19 cellular contexts compared by ENCODE assay signal in the genomic region with DNA sequence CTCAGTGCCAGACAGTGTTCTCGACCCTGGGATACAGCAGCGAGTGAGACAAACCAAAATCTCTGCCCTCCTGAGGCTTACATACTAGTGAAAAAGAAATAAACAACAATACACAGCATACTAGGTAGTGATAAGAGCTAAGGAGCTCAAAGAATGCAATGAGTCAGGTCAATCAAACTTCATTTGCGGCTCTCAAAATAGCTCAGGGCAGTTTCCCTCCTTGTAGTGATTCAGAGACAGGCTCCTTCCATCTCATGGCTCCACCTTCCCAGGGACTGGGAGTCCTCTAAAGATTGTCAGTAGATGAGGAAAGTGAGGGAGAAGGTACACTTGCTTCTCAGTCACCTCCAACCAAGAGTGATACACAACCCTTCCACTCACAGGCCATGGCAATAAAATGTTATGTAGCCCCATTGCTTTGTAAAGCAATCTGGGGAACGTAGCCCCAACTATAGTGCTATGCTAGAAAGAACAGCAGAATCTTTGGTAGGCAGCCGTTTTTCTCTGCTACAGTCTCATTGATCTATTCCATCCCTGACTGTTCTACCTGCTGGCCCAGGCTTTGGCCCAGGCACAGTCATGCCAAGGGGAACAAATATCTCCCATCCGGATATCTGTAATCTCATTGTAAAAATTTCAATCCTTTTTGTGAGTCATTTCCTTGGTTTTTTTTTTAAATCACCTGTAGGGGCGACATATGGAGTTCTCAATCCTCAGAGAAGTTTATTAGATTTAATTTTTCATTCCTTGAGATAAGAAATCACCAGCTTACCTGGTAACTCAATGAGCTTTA.
A peak's percentile ranks its signal among the peaks of the same experiment; 100 is the strongest.
DNase-seq lines count a peak whose midpoint lies in the region; ATAC-seq, FAIRE-seq and TF ChIP-seq lines count a peak whose summit lies in the region.
"Had no signal": no experiment of that assay in that cellular context is flagged by ENCODE, and none has a peak within 500 bp of the region (broad histone marks: within the 10 kb centered on the region; RNA-seq: fewer than 3 reads in every experiment).

No MANE protein-coding gene starts in this region.

- peaks cover 60% of the 10 kb centered on the region for H3K27me3 Mint-ChIP-seq in MCF 10A (ENCODE audit: insufficient read depth, unreplicated experiment)
- H3K27me3 Mint-ChIP-seq: stimulated activated naive CD8-positive, alpha-beta T cell treated with anti-CD3 and anti-CD28 coated beads, Interleukin-15, Interleukin-2, amounts not matched to agents 100 ng/mL and 50 ng/mL, for 24 hours had no signal

- no peak for ATAC-seq in HG03342 (IDR thresholded peaks at IDR 0.05; ENCODE audit: unreplicated experiment)

- POLR2A ChIA-PET in MCF 10A (lab: Yijun Ruan, JAX): interaction anchor here (0.6 to 1.3 kb wide), 2 partner anchors 12 to 18 kb away, joined by 4 read pairs; no protein-coding TSS in a partner anchor
- POLR2A ChIA-PET in SK-N-SH (lab: Yijun Ruan, JAX): no interaction called here

- DNase-seq in MCF 10A (ENCODE audit: unreplicated experiment): peak; percentile 64
- no peak for DNase-seq in breast epithelium (ENCODE audit: low spot score in 2 of 2)
- DNase-seq in SK-N-SH: no peak
- DNase-seq in epithelial cell of esophagus (ENCODE audit: low read depth): peak; percentile 86
- DNase-seq in urothelium cell line (ENCODE audit: low spot score): peak; percentile 5
- DNase-seq in prostate gland (ENCODE audit: low spot score): no peak
- no peak for DNase-seq in medulla oblongata (ENCODE audit: extremely low spot score)
- DNase-seq: activated CD4-positive, alpha-beta T cell treated with anti-CD3 and anti-CD28 coated beads for 48 hours; activated naive CD4-positive, alpha-beta T cell treated with anti-CD3 and anti-CD28 coated beads, Interleukin-2, amount 10 ng/mL, durations not matched to agents 7 days and 5 days; central memory CD4-positive, alpha-beta T cell; DMS79; NCI-H1694 treated with DMSO at 0.1 percent for 48 hours; SJCRH30; T-helper 9 cell had no signal

- H2AFZ ChIP-seq in SK-N-SH (ENCODE audit: low read depth): no peak overlapping the region

- peaks cover 8% of the 10 kb centered on the region for H3K4me1 Mint-ChIP-seq in MCF 10A (ENCODE audit: insufficient read depth, unreplicated experiment)
- H3K4me1 Mint-ChIP-seq: neural crest cell had no signal

- H3K4me3 ChIP-seq in breast epithelium: no peak overlapping the region
- no peak overlapping the region for H3K4me3 ChIP-seq in SK-N-SH (ENCODE audit: low read depth in 2 of 2, low read length in 1 of 2)
- H3K4me3 ChIP-seq in epithelial cell of esophagus (ENCODE audit: low read length): no peak overlapping the region
- no peak overlapping the region for H3K4me3 ChIP-seq in prostate gland
- H3K4me3 ChIP-seq: SJCRH30 had no signal

- TF ChIP-seq CTCF in MCF 10A (IDR thresholded peaks at IDR 0.05; ENCODE audit: unreplicated experiment) (no peak), breast epithelium (IDR thresholded peaks at IDR 0.05) (no peak), SK-N-SH (IDR thresholded peaks at IDR 0.05) (no peak), epithelial cell of esophagus (IDR thresholded peaks at IDR 0.05; ENCODE audit: insufficient read depth, low read depth, low read length, missing control alignments) (no peak), prostate gland (IDR thresholded peaks at IDR 0.05) (no peak)

- no peaks in the 10 kb centered on the region for H3K36me3 Mint-ChIP-seq in MCF 10A (ENCODE audit: insufficient read depth, unreplicated experiment)
- H3K36me3 Mint-ChIP-seq: activated naive CD4-positive, alpha-beta T cell treated with anti-CD3 and anti-CD28 coated beads, Interleukin-2, amount 10 ng/mL, durations not matched to agents 7 days and 5 days had no signal

- H3K27ac Mint-ChIP-seq in MCF 10A (ENCODE audit: low read depth, unreplicated experiment): no peak overlapping the region
- H3K27ac Mint-ChIP-seq: activated naive CD4-positive, alpha-beta T cell treated with anti-CD3 and anti-CD28 coated beads, Interleukin-2, amount 10 ng/mL, durations not matched to agents 7 days and 5 days; stimulated activated naive CD8-positive, alpha-beta T cell treated with anti-CD3 and anti-CD28 coated beads, Interleukin-15, Interleukin-2, amounts not matched to agents 100 ng/mL and 50 ng/mL, for 24 hours had no signal

- TF ChIP-seq RAD21 in SK-N-SH (IDR thresholded peaks at IDR 0.05; ENCODE audit: low read length): no peak

- no peaks in the 10 kb centered on the region for H3K9me3 ChIP-seq in breast epithelium
- no peaks in the 10 kb centered on the region for H3K9me3 ChIP-seq in SK-N-SH
- H3K9me3 ChIP-seq in prostate gland: no peaks in the 10 kb centered on the region
- H3K9me3 ChIP-seq: SJCRH30 had no signal

- no TSS peak for BruUV-seq in MCF 10A (replicated peaks; lab: Mats Ljungman, UMichigan)

- 0 out of 2 replicates have a peak overlapping the region, but pooled peaks have one; percentile 6 for H3K4me2 ChIP-seq in SK-N-SH

- H3K27ac ChIP-seq in breast epithelium: no peak overlapping the region
- no peak overlapping the region; a peak in 1 of 4 replicates for H3K27ac ChIP-seq in SK-N-SH (ENCODE audit: low read depth in 2 of 2, low read length in 1 of 2)
- no peak overlapping the region for H3K27ac ChIP-seq in prostate gland
- H3K27ac ChIP-seq: 22Rv1, SJCRH30 had no signal

- H3K27me3 ChIP-seq in breast epithelium (peaks cover 0 to 28% of the 10 kb centered on the region in 2 donors), SK-N-SH (ENCODE audit: insufficient read depth) (no peaks in the 10 kb centered on the region), prostate gland (replicated peaks; ENCODE audit: insufficient read depth) (no peaks in the 10 kb centered on the region)
- H3K27me3 ChIP-seq: SJCRH30 had no signal

- H3F3A ChIP-seq in SK-N-SH (replicated peaks; ENCODE audit: insufficient read depth): peaks cover 10% of the 10 kb centered on the region

- no peaks in the 10 kb centered on the region for H3K79me2 ChIP-seq in SK-N-SH (ENCODE audit: insufficient read depth)

- H3K36me3 ChIP-seq in breast epithelium (no peaks in the 10 kb centered on the region), SK-N-SH (replicated peaks in 1 of 2; ENCODE audit: control insufficient read depth in 1 of 2, insufficient read depth in 2 of 2, low read length in 1 of 2) (no peaks in the 10 kb centered on the region), prostate gland (no peaks in the 10 kb centered on the region)
- H3K36me3 ChIP-seq: SJCRH30 had no signal

- H3K9ac ChIP-seq in SK-N-SH: no peak overlapping the region

- H3K9me3 Mint-ChIP-seq in MCF 10A (ENCODE audit: unreplicated experiment): no peaks in the 10 kb centered on the region
- H3K9me3 Mint-ChIP-seq: activated naive CD4-positive, alpha-beta T cell treated with anti-CD3 and anti-CD28 coated beads, Interleukin-2, amount 10 ng/mL, durations not matched to agents 7 days and 5 days; neural crest cell; stimulated activated naive CD8-positive, alpha-beta T cell treated with anti-CD3 and anti-CD28 coated beads, Interleukin-15, Interleukin-2, amounts not matched to agents 100 ng/mL and 50 ng/mL, for 24 hours had no signal

- CTCF ChIA-PET in MCF 10A (lab: Yijun Ruan, JAX): interaction anchor here (1.0 to 1.5 kb wide), 3 partner anchors 19 to 209 kb away, joined by 3 to 8 read pairs (median 3); no protein-coding TSS in a partner anchor
- CTCF ChIA-PET in SK-N-SH (lab: Yijun Ruan, JAX): interaction anchor here (0.9 kb wide), 1 partner anchor 9 kb away, joined by 3 read pairs; no protein-coding TSS in a partner anchor

- intact Hi-C loops in MCF 10A (cut with micrococcal nuclease): no loop called here
- intact Hi-C loops in breast epithelium (cut with DNase I; ENCODE audit: low total_unique reads): no loop called here
- intact Hi-C loops in prostate gland (cut with DNase I): no loop called here

- TF ChIP-seq POLR2A in breast epithelium (IDR thresholded peaks at IDR 0.05): no peak
- no peak for TF ChIP-seq POLR2A in prostate gland (IDR thresholded peaks at IDR 0.05)

- H3K9me2 ChIP-seq in SK-N-SH: no peaks in the 10 kb centered on the region

- H3K4me3 Mint-ChIP-seq in MCF 10A (ENCODE audit: unreplicated experiment): no peak overlapping the region
- H3K4me3 Mint-ChIP-seq: activated naive CD4-positive, alpha-beta T cell treated with anti-CD3 and anti-CD28 coated beads, Interleukin-2, amount 10 ng/mL, durations not matched to agents 7 days and 5 days; neural crest cell; stimulated activated naive CD8-positive, alpha-beta T cell treated with anti-CD3 and anti-CD28 coated beads, Interleukin-15, Interleukin-2, amounts not matched to agents 100 ng/mL and 50 ng/mL, for 24 hours had no signal

- no peak for FAIRE-seq in urothelium cell line (lab: Jason Lieb, UNC)
- FAIRE-seq: frontal cortex had no signal

- 44% methylated on average over 7 of the region's 7 CpGs for WGBS in SK-N-SH (ENCODE audit: low lambda C conversion rate)
- WGBS in prostate gland: 69% methylated on average over 7 of the region's 7 CpGs

- no peaks in the 10 kb centered on the region for H4K20me1 ChIP-seq in SK-N-SH (ENCODE audit: insufficient read depth)

- H3K4me1 ChIP-seq in breast epithelium (no peaks in the 10 kb centered on the region), SK-N-SH (ENCODE audit: control insufficient read depth in 1 of 2, insufficient read depth in 2 of 2, low read depth in 1 of 2, low read length in 1 of 2) (peaks cover 0 to 12% of the 10 kb centered on the region in 2 experiments; a peak in 1 of 4 replicates), prostate gland (replicated peaks) (no peaks in the 10 kb centered on the region)
- H3K4me1 ChIP-seq: SJCRH30 had no signal

- TF ChIP-seq EP300 in SK-N-SH (IDR thresholded peaks at IDR 0.05; ENCODE audit: borderline replicate concordance in 1 of 2, low read depth in 1 of 2, low read length in 1 of 2): no peak

TF ChIP-seq in SK-N-SH, 30 proteins besides CTCF, POLR2A, EP300 and RAD21 (continues in another document):
- TF ChIP-seq POLR2AphosphoS5 (IDR thresholded peaks at IDR 0.05; ENCODE audit: low read depth, low read length) (no peak), NRF1 (IDR thresholded peaks at IDR 0.05; ENCODE audit: low read depth, low read length) (no peak), FOSL2 (IDR thresholded peaks at IDR 0.05; ENCODE audit: borderline replicate concordance, low read depth) (peak; percentile 37; the same call in 1 of the 2 replicates), MEF2A (IDR thresholded peaks at IDR 0.05; ENCODE audit: borderline replicate concordance, low read depth) (peak; percentile 43; the same call in 1 of the 2 replicates), TAF1 (IDR thresholded peaks at IDR 0.05; ENCODE audit: borderline replicate concordance, low read depth, low read length) (no peak), FOXM1 (IDR thresholded peaks at IDR 0.05; ENCODE audit: low read depth) (no peak), JUND (IDR thresholded peaks at IDR 0.05) (0 out of 2 replicates have a peak, but pooled peaks have one; percentile 31), USF2 (IDR thresholded peaks at IDR 0.05; ENCODE audit: borderline replicate concordance, low read depth, low read length) (no peak)

Comparison
In these comparisons a context has a peak if more than half of its experiments do, and no peak if none do; other contexts are left out.
1. DNase-seq: peak in MCF 10A (single experiment), epithelial cell of esophagus (single experiment) and urothelium cell line (single experiment); none in breast epithelium (0 of 2), SK-N-SH (single experiment), prostate gland (single experiment) and medulla oblongata (single experiment).